ENCODE assay signal across 8 cellular contexts in genomic region chr1:225999227-225999911, GRCh38. TPM values are rescaled to one million over a fixed set of nuclear protein-coding genes. Genes with fewer than 3 reads are reported as not detected.
DNase-seq lines count a peak whose midpoint lies in the region; ATAC-seq, FAIRE-seq and TF ChIP-seq lines count a peak whose summit lies in the region.

TSS of gene SDE2 (minus strand) at chr1:225999343. CDS start at chr1:225999312, 31 bp downstream.

- H3K9me3 ChIP-seq in SU-DHL-6 (ENCODE audit: insufficient read depth, low read length): no peaks in the 10 kb centered on the region
- no peaks in the 10 kb centered on the region for H3K9me3 ChIP-seq in pancreas
- H3K9me3 ChIP-seq in tibial artery: no peaks in the 10 kb centered on the region

- peak within 1 kb of the TSS; percentile 73 for H3K9ac ChIP-seq in SU-DHL-6 (ENCODE audit: low read length)

- intact Hi-C loops in Right ventricle myocardium inferior (cut with DNase I) (loop anchor here (1.0 to 2.0 kb wide), 2 partner anchors 63 to 111 kb away; partner anchors contain the start of gene H3-3A), pancreas (cut with DNase I) (no loop called here), tibial artery (cut with DNase I; ENCODE audit: low total_unique reads) (no loop called here)

- H3K4me1 Mint-ChIP-seq in activated naive CD8-positive, alpha-beta T cell treated with anti-CD3 and anti-CD28 coated beads, Interleukin-2, amount 10 ng/mL, durations not matched to agents 7 days and 5 days: peaks cover 61% of the 10 kb centered on the region

- H3K36me3 ChIP-seq in SU-DHL-6 (ENCODE audit: low read length) (peaks cover 8% of the 10 kb centered on the region; the same call in 1 of the 2 replicates), pancreas (peaks cover 0 to 6% (median 0%) of the 10 kb centered on the region in 3 donors), tibial artery (peaks cover 4 to 8% (median 8%) of the 10 kb centered on the region in 3 donors)

- H3K4me1 ChIP-seq in pancreas (peaks cover 42 to 59% (median 54%) of the 10 kb centered on the region in 3 donors), tibial artery (peaks cover 0 to 40% (median 26%) of the 10 kb centered on the region in 4 donors)

- ATAC-seq in HG02678 (IDR thresholded peaks at IDR 0.05; ENCODE audit: unreplicated experiment): peak; percentile 78
- peak; percentile 78 for ATAC-seq in activated naive CD8-positive, alpha-beta T cell treated with anti-CD3 and anti-CD28 coated beads, Interleukin-2, amount 10 ng/mL, durations not matched to agents 7 days and 5 days (ENCODE audit: low read depth)
- ATAC-seq in Right ventricle myocardium inferior: peak; percentile 99
- ATAC-seq in pancreas: peak; percentile 91 to 96 (median 94)

- no peaks in the 10 kb centered on the region for H3K9me2 ChIP-seq in SU-DHL-6 (replicated peaks; ENCODE audit: insufficient read depth, low read length)

- peak within 1 kb of the TSS; percentile 100 for H3K4me3 Mint-ChIP-seq in activated naive CD8-positive, alpha-beta T cell treated with anti-CD3 and anti-CD28 coated beads, Interleukin-2, amount 10 ng/mL, durations not matched to agents 7 days and 5 days

- TF ChIP-seq CTCF in SU-DHL-6 (IDR thresholded peaks at IDR 0.05; ENCODE audit: insufficient read depth, low read length, poor library complexity, severe bottlenecking) (no peak), pancreas (IDR thresholded peaks at IDR 0.05) (no peak), tibial artery (IDR thresholded peaks at IDR 0.05) (peak in 1 of 2 experiments; percentile 6)

- no peaks in the 10 kb centered on the region for H3K27me3 Mint-ChIP-seq in activated naive CD8-positive, alpha-beta T cell treated with anti-CD3 and anti-CD28 coated beads, Interleukin-2, amount 10 ng/mL, durations not matched to agents 7 days and 5 days

- no peaks in the 10 kb centered on the region; the same call in 1 of the 2 replicates for H4K20me1 ChIP-seq in SU-DHL-6 (ENCODE audit: low read depth, low read length)

- H3K27ac ChIP-seq in SU-DHL-6 (ENCODE audit: low read depth, low read length) (peak within 1 kb of the TSS; percentile 83), pancreas (peak within 1 kb of the TSS; percentile 89 to 99 (median 94)), tibial artery (peak within 1 kb of the TSS; percentile 91 to 94)

- peak within 1 kb of the TSS; percentile 28 for H2AFZ ChIP-seq in SU-DHL-6 (ENCODE audit: low read depth, low read length, severe bottlenecking)

- POLR2A ChIA-PET in activated naive CD8-positive, alpha-beta T cell treated with anti-CD3 and anti-CD28 coated beads, Interleukin-2, amount 10 ng/mL, durations not matched to agents 7 days and 5 days (lab: Charles Lee): interaction anchor here (0.6 to 10.1 kb wide), 35 partner anchors 8 to 574 kb away, joined by 3 to 287 read pairs (median 5); partner anchors contain the start of genes H3-3A, LBR, LIN9 and PARP1

- 1% methylated on average over 52 to 53 of the region's 53 CpGs for WGBS in pancreas, 2 donors

- H3K4me3 ChIP-seq in SU-DHL-6 (ENCODE audit: insufficient read depth, low read length, poor library complexity, severe bottlenecking): peak within 1 kb of the TSS; percentile 71
- H3K4me3 ChIP-seq in pancreas: peak within 1 kb of the TSS; percentile 55 to 68 (median 67)
- H3K4me3 ChIP-seq in tibial artery: peak within 1 kb of the TSS; percentile 66 to 68

- no peaks in the 10 kb centered on the region for H3K27me3 ChIP-seq in SU-DHL-6 (ENCODE audit: low read length)
- no peaks in the 10 kb centered on the region for H3K27me3 ChIP-seq in pancreas
- H3K27me3 ChIP-seq in tibial artery: no peaks in the 10 kb centered on the region

- no peak for FAIRE-seq in pancreas (lab: Jason Lieb, UNC)

- peaks cover 15% of the 10 kb centered on the region for H3F3A ChIP-seq in SU-DHL-6 (ENCODE audit: insufficient read depth)

- DNase-seq in NCI-H128 (lab: John Stamatoyannopoulos, UW; ENCODE audit: unreplicated experiment): peak; percentile 99
- peak; percentile 100 for DNase-seq in activated naive CD8-positive, alpha-beta T cell treated with anti-CD3 and anti-CD28 coated beads, Interleukin-2, amount 10 ng/mL, durations not matched to agents 7 days and 5 days
- peak; percentile 100 for DNase-seq in Right ventricle myocardium inferior (ENCODE audit: missing footprints)
- peak; percentile 99 to 100 (median 100) for DNase-seq in pancreas
- DNase-seq in tibial artery: peak; percentile 99 to 100

- peak within 1 kb of the TSS; percentile 100 for H3K27ac Mint-ChIP-seq in activated naive CD8-positive, alpha-beta T cell treated with anti-CD3 and anti-CD28 coated beads, Interleukin-2, amount 10 ng/mL, durations not matched to agents 7 days and 5 days

- H3K36me3 Mint-ChIP-seq in activated naive CD8-positive, alpha-beta T cell treated with anti-CD3 and anti-CD28 coated beads, Interleukin-2, amount 10 ng/mL, durations not matched to agents 7 days and 5 days: peaks cover 11% of the 10 kb centered on the region

- peak; percentile 97 for TF ChIP-seq POLR2A in GM10847 (IDR thresholded peaks at IDR 0.05; ENCODE audit: extremely low read depth, insufficient read length)

- H3K79me2 ChIP-seq in SU-DHL-6 (ENCODE audit: insufficient read depth, low read length): peaks cover 48% of the 10 kb centered on the region

- no peaks in the 10 kb centered on the region for H3K9me3 Mint-ChIP-seq in activated naive CD8-positive, alpha-beta T cell treated with anti-CD3 and anti-CD28 coated beads, Interleukin-2, amount 10 ng/mL, durations not matched to agents 7 days and 5 days

- H3K4me2 ChIP-seq in SU-DHL-6 (ENCODE audit: low read depth, low read length, poor library complexity, severe bottlenecking): peak within 1 kb of the TSS; percentile 93

RNA-seq across cellular contexts. Expression of gene SDE2, which starts in this region (rescaled TPM):
- total RNA-seq in activated naive CD8-positive, alpha-beta T cell treated with anti-CD3 and anti-CD28 coated beads, Interleukin-2, amount 10 ng/mL, durations not matched to agents 7 days and 5 days: 10 to 100 TPM; 17.2 to 18.5 TPM
- 11.7 TPM for total RNA-seq in Right ventricle myocardium inferior
- total RNA-seq in pancreas: 10 to 100 TPM in 1 of 6 donors, 1 to 10 TPM in 5; 6.8 to 12.4 (median 9.4) TPM
- 1 to 10 TPM; 3.3 to 6.6 TPM for polyA plus RNA-seq in pancreas

Comparison
In these comparisons a context has a peak if more than half of its experiments do, and no peak if none do; other contexts are left out.
1. Peak in every context shown above with its lines: DNase-seq, ATAC-seq, H3K4me3 ChIP-seq and H3K27ac ChIP-seq.